In the genomic region with DNA sequence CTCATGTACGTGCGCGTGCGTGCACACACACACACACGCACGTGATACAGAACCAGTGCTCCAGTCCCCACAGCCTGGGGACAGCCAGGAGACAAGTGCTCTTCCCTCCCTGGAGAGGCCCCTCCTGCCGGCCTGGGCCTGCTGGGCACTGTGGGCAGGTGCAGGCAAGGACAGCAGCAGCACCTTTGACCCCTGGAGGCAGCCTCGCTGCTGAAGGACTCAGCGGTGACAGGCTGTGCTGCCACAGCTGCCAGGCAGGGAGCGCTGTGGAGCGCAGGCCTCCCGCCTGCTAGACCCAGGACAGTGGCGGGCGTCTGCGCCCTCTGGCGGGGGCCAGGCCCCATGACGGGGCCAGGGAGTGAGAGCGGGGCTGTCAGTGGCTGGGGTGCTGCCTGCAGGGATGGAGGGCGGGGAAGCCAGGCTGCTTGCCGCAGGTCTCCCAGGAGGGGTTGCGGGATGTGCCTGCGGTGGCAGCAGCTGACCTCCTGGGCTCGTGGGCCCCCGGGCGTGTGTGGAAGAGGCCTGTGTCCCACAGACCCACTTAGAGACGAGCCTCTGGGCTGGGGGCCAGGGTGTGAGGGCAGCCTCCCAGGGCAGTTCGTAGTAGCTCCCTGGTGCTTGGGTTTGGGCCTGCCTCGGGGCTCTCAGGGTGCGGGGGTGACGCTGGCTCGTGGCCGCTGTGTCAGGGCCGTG, we compare ENCODE assay signal across 1 cellular context.
TF ChIP-seq lines count a peak whose summit lies in the region.

No MANE protein-coding gene starts in this region.

TF ChIP-seq in H1, 55 proteins besides CTCF, POLR2A, EP300 and RAD21 (continued from another document):
- TF ChIP-seq, protein P1, sequence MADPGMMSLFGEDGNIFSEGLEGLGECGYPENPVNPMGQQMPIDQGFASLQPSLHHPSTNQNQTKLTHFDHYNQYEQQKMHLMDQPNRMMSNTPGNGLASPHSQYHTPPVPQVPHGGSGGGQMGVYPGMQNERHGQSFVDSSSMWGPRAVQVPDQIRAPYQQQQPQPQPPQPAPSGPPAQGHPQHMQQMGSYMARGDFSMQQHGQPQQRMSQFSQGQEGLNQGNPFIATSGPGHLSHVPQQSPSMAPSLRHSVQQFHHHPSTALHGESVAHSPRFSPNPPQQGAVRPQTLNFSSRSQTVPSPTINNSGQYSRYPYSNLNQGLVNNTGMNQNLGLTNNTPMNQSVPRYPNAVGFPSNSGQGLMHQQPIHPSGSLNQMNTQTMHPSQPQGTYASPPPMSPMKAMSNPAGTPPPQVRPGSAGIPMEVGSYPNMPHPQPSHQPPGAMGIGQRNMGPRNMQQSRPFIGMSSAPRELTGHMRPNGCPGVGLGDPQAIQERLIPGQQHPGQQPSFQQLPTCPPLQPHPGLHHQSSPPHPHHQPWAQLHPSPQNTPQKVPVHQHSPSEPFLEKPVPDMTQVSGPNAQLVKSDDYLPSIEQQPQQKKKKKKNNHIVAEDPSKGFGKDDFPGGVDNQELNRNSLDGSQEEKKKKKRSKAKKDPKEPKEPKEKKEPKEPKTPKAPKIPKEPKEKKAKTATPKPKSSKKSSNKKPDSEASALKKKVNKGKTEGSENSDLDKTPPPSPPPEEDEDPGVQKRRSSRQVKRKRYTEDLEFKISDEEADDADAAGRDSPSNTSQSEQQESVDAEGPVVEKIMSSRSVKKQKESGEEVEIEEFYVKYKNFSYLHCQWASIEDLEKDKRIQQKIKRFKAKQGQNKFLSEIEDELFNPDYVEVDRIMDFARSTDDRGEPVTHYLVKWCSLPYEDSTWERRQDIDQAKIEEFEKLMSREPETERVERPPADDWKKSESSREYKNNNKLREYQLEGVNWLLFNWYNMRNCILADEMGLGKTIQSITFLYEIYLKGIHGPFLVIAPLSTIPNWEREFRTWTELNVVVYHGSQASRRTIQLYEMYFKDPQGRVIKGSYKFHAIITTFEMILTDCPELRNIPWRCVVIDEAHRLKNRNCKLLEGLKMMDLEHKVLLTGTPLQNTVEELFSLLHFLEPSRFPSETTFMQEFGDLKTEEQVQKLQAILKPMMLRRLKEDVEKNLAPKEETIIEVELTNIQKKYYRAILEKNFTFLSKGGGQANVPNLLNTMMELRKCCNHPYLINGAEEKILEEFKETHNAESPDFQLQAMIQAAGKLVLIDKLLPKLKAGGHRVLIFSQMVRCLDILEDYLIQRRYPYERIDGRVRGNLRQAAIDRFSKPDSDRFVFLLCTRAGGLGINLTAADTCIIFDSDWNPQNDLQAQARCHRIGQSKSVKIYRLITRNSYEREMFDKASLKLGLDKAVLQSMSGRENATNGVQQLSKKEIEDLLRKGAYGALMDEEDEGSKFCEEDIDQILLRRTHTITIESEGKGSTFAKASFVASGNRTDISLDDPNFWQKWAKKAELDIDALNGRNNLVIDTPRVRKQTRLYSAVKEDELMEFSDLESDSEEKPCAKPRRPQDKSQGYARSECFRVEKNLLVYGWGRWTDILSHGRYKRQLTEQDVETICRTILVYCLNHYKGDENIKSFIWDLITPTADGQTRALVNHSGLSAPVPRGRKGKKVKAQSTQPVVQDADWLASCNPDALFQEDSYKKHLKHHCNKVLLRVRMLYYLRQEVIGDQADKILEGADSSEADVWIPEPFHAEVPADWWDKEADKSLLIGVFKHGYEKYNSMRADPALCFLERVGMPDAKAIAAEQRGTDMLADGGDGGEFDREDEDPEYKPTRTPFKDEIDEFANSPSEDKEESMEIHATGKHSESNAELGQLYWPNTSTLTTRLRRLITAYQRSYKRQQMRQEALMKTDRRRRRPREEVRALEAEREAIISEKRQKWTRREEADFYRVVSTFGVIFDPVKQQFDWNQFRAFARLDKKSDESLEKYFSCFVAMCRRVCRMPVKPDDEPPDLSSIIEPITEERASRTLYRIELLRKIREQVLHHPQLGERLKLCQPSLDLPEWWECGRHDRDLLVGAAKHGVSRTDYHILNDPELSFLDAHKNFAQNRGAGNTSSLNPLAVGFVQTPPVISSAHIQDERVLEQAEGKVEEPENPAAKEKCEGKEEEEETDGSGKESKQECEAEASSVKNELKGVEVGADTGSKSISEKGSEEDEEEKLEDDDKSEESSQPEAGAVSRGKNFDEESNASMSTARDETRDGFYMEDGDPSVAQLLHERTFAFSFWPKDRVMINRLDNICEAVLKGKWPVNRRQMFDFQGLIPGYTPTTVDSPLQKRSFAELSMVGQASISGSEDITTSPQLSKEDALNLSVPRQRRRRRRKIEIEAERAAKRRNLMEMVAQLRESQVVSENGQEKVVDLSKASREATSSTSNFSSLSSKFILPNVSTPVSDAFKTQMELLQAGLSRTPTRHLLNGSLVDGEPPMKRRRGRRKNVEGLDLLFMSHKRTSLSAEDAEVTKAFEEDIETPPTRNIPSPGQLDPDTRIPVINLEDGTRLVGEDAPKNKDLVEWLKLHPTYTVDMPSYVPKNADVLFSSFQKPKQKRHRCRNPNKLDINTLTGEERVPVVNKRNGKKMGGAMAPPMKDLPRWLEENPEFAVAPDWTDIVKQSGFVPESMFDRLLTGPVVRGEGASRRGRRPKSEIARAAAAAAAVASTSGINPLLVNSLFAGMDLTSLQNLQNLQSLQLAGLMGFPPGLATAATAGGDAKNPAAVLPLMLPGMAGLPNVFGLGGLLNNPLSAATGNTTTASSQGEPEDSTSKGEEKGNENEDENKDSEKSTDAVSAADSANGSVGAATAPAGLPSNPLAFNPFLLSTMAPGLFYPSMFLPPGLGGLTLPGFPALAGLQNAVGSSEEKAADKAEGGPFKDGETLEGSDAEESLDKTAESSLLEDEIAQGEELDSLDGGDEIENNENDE (IDR thresholded peaks at IDR 0.05; ENCODE audit: insufficient replicate concordance, low read length): no peak
- peak; percentile 42; the same call in 1 of the 2 replicates for TF ChIP-seq TBP (IDR thresholded peaks at IDR 0.05; ENCODE audit: low read depth, low read length)
- TF ChIP-seq BRCA1 (IDR thresholded peaks at IDR 0.05; ENCODE audit: low read depth, low read length): peak; percentile 57
- TF ChIP-seq SIX5 (IDR thresholded peaks at IDR 0.05; ENCODE audit: low read depth, low read length): no peak
- peak; percentile 74 for TF ChIP-seq CREB1 (IDR thresholded peaks at IDR 0.05)
- TF ChIP-seq, protein P2, sequence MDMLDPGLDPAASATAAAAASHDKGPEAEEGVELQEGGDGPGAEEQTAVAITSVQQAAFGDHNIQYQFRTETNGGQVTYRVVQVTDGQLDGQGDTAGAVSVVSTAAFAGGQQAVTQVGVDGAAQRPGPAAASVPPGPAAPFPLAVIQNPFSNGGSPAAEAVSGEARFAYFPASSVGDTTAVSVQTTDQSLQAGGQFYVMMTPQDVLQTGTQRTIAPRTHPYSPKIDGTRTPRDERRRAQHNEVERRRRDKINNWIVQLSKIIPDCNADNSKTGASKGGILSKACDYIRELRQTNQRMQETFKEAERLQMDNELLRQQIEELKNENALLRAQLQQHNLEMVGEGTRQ (IDR thresholded peaks at IDR 0.05; ENCODE audit: low read length): 0 out of 2 replicates have a peak, but pooled peaks have one; percentile 3
- TF ChIP-seq, protein P3, sequence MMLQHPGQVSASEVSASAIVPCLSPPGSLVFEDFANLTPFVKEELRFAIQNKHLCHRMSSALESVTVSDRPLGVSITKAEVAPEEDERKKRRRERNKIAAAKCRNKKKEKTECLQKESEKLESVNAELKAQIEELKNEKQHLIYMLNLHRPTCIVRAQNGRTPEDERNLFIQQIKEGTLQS (IDR thresholded peaks at IDR 0.05; ENCODE audit: insufficient read depth, low read depth, low read length): 0 out of 2 replicates have a peak, but pooled peaks have one; percentile 42
- 0 out of 2 replicates have a peak, but pooled peaks have one; percentile 34 for TF ChIP-seq TCF12 (IDR thresholded peaks at IDR 0.05; ENCODE audit: low read depth, low read length)
- peak; percentile 75; the same call in 1 of the 2 replicates for TF ChIP-seq SP4 (IDR thresholded peaks at IDR 0.05; ENCODE audit: low read length)
- TF ChIP-seq, protein P4, sequence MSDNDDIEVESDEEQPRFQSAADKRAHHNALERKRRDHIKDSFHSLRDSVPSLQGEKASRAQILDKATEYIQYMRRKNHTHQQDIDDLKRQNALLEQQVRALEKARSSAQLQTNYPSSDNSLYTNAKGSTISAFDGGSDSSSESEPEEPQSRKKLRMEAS (IDR thresholded peaks at IDR 0.05): peak; percentile 71
- peak; percentile 86 for TF ChIP-seq GABPA (IDR thresholded peaks at IDR 0.05; ENCODE audit: borderline replicate concordance, insufficient read depth, low read length)
- peak; percentile 58 for TF ChIP-seq CTBP2 (IDR thresholded peaks at IDR 0.05; ENCODE audit: borderline replicate concordance, insufficient read depth, insufficient read length, low read length)
- TF ChIP-seq YY1 (IDR thresholded peaks at IDR 0.05; ENCODE audit: low read depth, low read length): peak; percentile 67; the same call in 1 of the 2 replicates
